In genomic region chr17:1561420-1562177, GRCh38 we compare ENCODE assay signal across 8 cellular contexts. TPM values are rescaled to one million over a fixed set of nuclear protein-coding genes. Genes with fewer than 3 reads are reported as not detected.
DNase-seq lines count a peak whose midpoint lies in the region; ATAC-seq and TF ChIP-seq lines count a peak whose summit lies in the region.

No MANE protein-coding gene starts in this region.

- peaks cover 3 to 51% (median 24%) of the 10 kb centered on the region in 12 donors for H3K4me1 ChIP-seq in heart left ventricle
- peaks cover 17% of the 10 kb centered on the region for H3K4me1 ChIP-seq in psoas muscle

- H3K9me3 ChIP-seq in heart left ventricle (no peaks in the 10 kb centered on the region), psoas muscle (no peaks in the 10 kb centered on the region)

- intact Hi-C loops in heart left ventricle (cut with DNase I), result loop anchor here in 1 of 10 donors (10.0 kb wide), 1 partner anchor 473 kb away; the partner anchor contains the start of gene DPH1
- intact Hi-C loops in psoas muscle (cut with DNase I), result no loop called here

- peak overlapping the region; percentile 28 to 95 (median 82) for H3K27ac ChIP-seq in heart left ventricle
- peak overlapping the region; percentile 87 for H3K27ac ChIP-seq in psoas muscle

- TF ChIP-seq POLR2A in heart left ventricle (IDR thresholded peaks at IDR 0.05), result no peak

- H3K27me3 ChIP-seq in heart left ventricle (no peaks in the 10 kb centered on the region), psoas muscle (ENCODE audit: insufficient read depth in 3 of 3, low read length in 2 of 3) (no peaks in the 10 kb centered on the region)

- peak; percentile 8 for TF ChIP-seq CTCF in AG09319 (IDR thresholded peaks at IDR 0.05; ENCODE audit: low read depth, low read length)
- TF ChIP-seq CTCF in heart left ventricle (IDR thresholded peaks at IDR 0.05), result peak in 7 of 12 donors; percentile 14 to 51 (median 32)
- TF ChIP-seq CTCF in psoas muscle (IDR thresholded peaks at IDR 0.05), result no peak

- H3K4me3 ChIP-seq in heart left ventricle (peak overlapping the region; percentile 70 to 95 (median 84)), psoas muscle (peak overlapping the region; percentile 82)

- ATAC-seq in GM21526 (IDR thresholded peaks at IDR 0.05; ENCODE audit: low FRiP score, unreplicated experiment) (peak; percentile 23), heart left ventricle (peak in 3 of 4 donors; percentile 23 to 41 (median 28)), psoas muscle (peak; percentile 45 to 65 (median 55))

- H3K36me3 ChIP-seq in heart left ventricle, result peaks cover 0 to 11% (median 5%) of the 10 kb centered on the region in 9 donors
- peaks cover 0 to 12% of the 10 kb centered on the region in 2 donors for H3K36me3 ChIP-seq in psoas muscle (ENCODE audit: insufficient read depth in 1 of 2, low read depth in 1 of 2)

- WGBS in heart left ventricle, 4 donors, result 5 to 9% (median 6%) methylated on average over 32 to 47 of the region's 47 CpGs
- 5 to 6% (median 5%) methylated on average over 44 to 47 of the region's 47 CpGs for WGBS in psoas muscle, 3 donors

- DNase-seq in AG09319 (ENCODE audit: extremely low read depth, low read depth), result no peak
- peak; percentile 8 to 24 for DNase-seq in NOMO-1 (lab: John Stamatoyannopoulos, UW; ENCODE audit: unreplicated experiment in 2 of 2)
- peak; percentile 19 for DNase-seq in activated gamma-delta T cell treated with Interleukin-2 at 50 U/mL for 16 hours
- peak in 2 of 5 donors; percentile 33 to 66 for DNase-seq in heart left ventricle
- peak; percentile 37 to 64 for DNase-seq in psoas muscle
- DNase-seq in foreskin melanocyte, result no peak
- DNase-seq in putamen (ENCODE audit: low spot score), result no peak

RNA-seq across cellular contexts. Expression of gene PITPNA, which starts 1.0 kb away (rescaled TPM):
- total RNA-seq in heart left ventricle (10 to 100 TPM; 38.1 to 70.2 (median 50.6) TPM), psoas muscle (10 to 100 TPM; 23.7 to 45.0 (median 43.5) TPM)
- polyA plus RNA-seq in heart left ventricle (10 to 100 TPM; 10.1 to 61.7 TPM), psoas muscle (10 to 100 TPM; 23.7 to 43.8 (median 40.0) TPM)

RNA-seq across cellular contexts. Expression of gene INPP5K, which starts 45.2 kb away (rescaled TPM):
- total RNA-seq in heart left ventricle, result 100 to 1,000 TPM in 1 of 9 donors, 10 to 100 TPM in 8; 28.4 to 128 (median 33.4) TPM
- polyA plus RNA-seq in heart left ventricle, result 10 to 100 TPM; 21.9 to 68.4 TPM
- 10 to 100 TPM; 35.7 to 41.8 (median 40.1) TPM for total RNA-seq in psoas muscle
- polyA plus RNA-seq in psoas muscle, result 10 to 100 TPM; 25.6 to 45.4 (median 30.9) TPM

Comparison
In these comparisons a context has a peak if more than half of its experiments do, and no peak if none do; other contexts are left out.
1. DNase-seq: peak in NOMO-1 (2 of 2), activated gamma-delta T cell treated with Interleukin-2 at 50 U/mL for 16 hours (single experiment) and psoas muscle (2 of 2); none in AG09319 (single experiment), foreskin melanocyte (single experiment) and putamen (single experiment).
2. Peak in every context shown above with its lines, with median percentiles within 50 percentile points of each other: ATAC-seq.